In the genomic region with DNA sequence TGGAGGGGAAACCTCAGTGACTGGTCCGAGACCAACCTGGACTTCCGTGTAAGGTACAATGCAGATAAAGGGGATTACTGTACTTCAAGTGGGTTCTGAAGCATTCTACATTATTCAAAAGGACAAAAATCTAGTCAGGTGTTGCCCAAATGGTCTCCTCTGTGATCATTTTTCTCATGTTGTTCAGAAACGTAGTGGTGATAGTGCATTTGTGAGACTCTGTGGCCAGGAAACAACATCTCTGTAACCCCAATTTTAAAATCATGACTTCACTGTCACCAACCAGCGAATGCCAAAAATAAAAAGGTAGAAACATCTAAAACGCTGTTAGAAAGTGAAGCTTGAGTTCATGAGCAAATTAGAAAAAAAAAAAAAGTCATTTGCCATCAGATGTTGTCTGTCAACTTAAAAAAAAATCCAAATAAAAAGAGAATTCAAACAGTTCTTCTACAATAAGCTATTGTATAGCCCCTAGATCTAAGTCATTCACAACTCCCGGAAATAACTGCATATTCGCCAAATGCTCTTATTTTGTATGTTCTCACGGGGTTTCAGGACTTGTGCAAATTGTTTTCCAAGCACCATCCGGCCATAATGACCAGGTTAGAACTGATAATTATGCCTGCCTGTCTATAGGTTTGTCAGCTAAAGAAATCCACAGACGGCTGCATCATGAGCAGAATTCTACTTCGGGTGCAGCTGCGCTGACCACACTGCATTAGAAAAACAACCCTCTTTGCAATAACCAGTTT, we compare ENCODE assay signal across 8 cellular contexts.
DNase-seq lines count a peak whose midpoint lies in the region; ATAC-seq, FAIRE-seq and TF ChIP-seq lines count a peak whose summit lies in the region.

No MANE protein-coding gene starts in this region.

- intact Hi-C loops in CD4-positive, alpha-beta T cell (cut with DNase I, micrococcal nuclease): loop anchor here (1.0 to 5.0 kb wide), 7 partner anchors 16 to 87 kb away; no protein-coding TSS in a partner anchor
- intact Hi-C loops in dorsolateral prefrontal cortex (cut with DNase I): no loop called here

- CTCF ChIA-PET in CD4-positive, alpha-beta T cell (lab: Charles Lee): interaction anchor here (2.6 kb wide), 1 partner anchor 86 kb away, joined by 7 read pairs; no protein-coding TSS in a partner anchor

- H3K4me3 Mint-ChIP-seq in CD4-positive, alpha-beta T cell: peak overlapping the region; percentile 82

- H3K9me3 ChIP-seq in CD4-positive, alpha-beta T cell (ENCODE audit: control insufficient read depth, low read length): no peaks in the 10 kb centered on the region

- peak overlapping the region; percentile 99 for H3K27ac ChIP-seq in CD4-positive, alpha-beta T cell (ENCODE audit: low read depth, low read length)
- peak overlapping the region in 57 of 59 donors; percentile 3 to 91 (median 73) for H3K27ac ChIP-seq in dorsolateral prefrontal cortex

- no peak for TF ChIP-seq CTCF in CD4-positive, alpha-beta T cell (IDR thresholded peaks at IDR 0.05)
- TF ChIP-seq CTCF in dorsolateral prefrontal cortex (IDR thresholded peaks at IDR 0.05 in 54 of 56, conservative IDR thresholded peaks at IDR 0.05 in 2 of 56; ENCODE audit: low read depth in 1 of 56, partially characterized antibody in 56 of 56): peak in 1 of 56 donors; percentile 7

- H3K9me3 Mint-ChIP-seq in CD4-positive, alpha-beta T cell: no peaks in the 10 kb centered on the region

- peak; percentile 40 for ATAC-seq in CD4-positive, alpha-beta T cell (ENCODE audit: poor library complexity)
- ATAC-seq in GM19468 (IDR thresholded peaks at IDR 0.05; ENCODE audit: extremely low read depth, unreplicated experiment): peak; percentile 42
- ATAC-seq in HG03457 (IDR thresholded peaks at IDR 0.05; ENCODE audit: unreplicated experiment): peak; percentile 67

- H3K4me3 ChIP-seq in dorsolateral prefrontal cortex: peak overlapping the region in 46 of 59 donors; percentile 0 to 58 (median 28)

- FAIRE-seq in urothelium cell line (lab: Jason Lieb, UNC): no peak

- DNase-seq in CD4-positive, alpha-beta T cell: peak in 7 of 10 experiments; percentile 25 to 41 (median 33)
- no peak for DNase-seq in dorsolateral prefrontal cortex
- DNase-seq in ureter (ENCODE audit: low spot score): no peak
- no peak for DNase-seq in NK-92 (lab: John Stamatoyannopoulos, UW; ENCODE audit: unreplicated experiment)
- no peak for DNase-seq in A172 (ENCODE audit: low spot score)
- DNase-seq in urothelium cell line (ENCODE audit: low spot score): no peak

- POLR2A ChIA-PET in CD4-positive, alpha-beta T cell (lab: Charles Lee): interaction anchor here (0.6 to 10.7 kb wide), 32 partner anchors 9 to 1207 kb away, joined by 3 to 323 read pairs (median 6); a partner anchor contains a TSS

- H3K27me3 Mint-ChIP-seq in CD4-positive, alpha-beta T cell: no peaks in the 10 kb centered on the region

- peaks cover 7% of the 10 kb centered on the region for H3K36me3 Mint-ChIP-seq in CD4-positive, alpha-beta T cell (ENCODE audit: low read depth)

- H3K4me1 Mint-ChIP-seq in CD4-positive, alpha-beta T cell (ENCODE audit: low read depth): peaks cover 94% of the 10 kb centered on the region

- H3K27ac Mint-ChIP-seq in CD4-positive, alpha-beta T cell: peak overlapping the region; percentile 94

- H3K27me3 ChIP-seq in CD4-positive, alpha-beta T cell (ENCODE audit: control insufficient read depth, insufficient read depth, low read length): no peaks in the 10 kb centered on the region
- H3K27me3 ChIP-seq in dorsolateral prefrontal cortex: no peaks in the 10 kb centered on the region

Comparison
In these comparisons a context has a peak if more than half of its experiments do, and no peak if none do; other contexts are left out.
1. DNase-seq: peak in CD4-positive, alpha-beta T cell (7 of 10); none in dorsolateral prefrontal cortex (0 of 10), ureter (single experiment), NK-92 (single experiment), A172 (single experiment) and urothelium cell line (single experiment).
2. intact Hi-C loops: an anchor here in CD4-positive, alpha-beta T cell (1.0 to 5.0 kb wide); none called in dorsolateral prefrontal cortex.
3. Peak in every context shown above with its lines, with median percentiles within 50 percentile points of each other: ATAC-seq.